1 cellular context compared by ENCODE assay signal in the genomic region with DNA sequence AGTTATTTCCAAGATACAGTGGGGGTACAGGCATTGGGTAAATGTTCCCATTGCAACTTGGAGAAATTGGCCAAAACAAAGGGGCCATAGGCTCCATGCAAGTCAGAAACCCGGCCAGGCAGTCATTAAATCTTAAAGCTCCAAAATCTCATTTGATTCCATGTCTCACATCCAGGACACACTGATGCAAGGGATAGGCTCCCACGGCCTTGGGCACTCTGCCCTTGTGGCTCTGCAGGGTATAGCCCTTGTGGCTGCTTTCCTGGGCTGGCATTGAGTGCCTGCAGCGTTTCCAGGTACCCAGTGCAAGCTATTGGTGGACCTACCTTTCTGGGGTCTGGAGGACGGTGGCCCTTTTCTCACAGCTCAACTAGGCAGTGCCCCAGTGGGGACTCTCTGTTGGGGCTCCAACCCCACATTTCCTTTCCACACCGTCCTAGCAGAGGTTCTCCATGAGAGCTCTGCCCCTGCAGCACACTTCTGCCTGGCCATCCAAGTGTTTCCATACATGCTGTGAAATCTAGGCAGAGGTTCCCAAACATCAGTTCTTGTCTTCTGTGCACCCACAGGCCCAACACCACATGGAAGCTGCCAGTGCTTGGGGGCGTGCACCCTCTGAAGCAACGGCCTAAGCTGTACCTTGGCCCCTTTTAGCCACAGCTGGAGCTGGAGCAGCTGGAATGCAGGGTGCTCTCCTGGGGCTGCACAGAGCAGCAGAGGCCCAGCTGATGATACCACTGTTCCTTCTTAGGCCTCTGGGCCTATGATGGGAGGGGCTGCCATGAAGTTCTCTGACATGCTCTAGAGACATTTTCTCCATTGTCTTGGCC.
TF ChIP-seq lines count a peak whose summit lies in the region.

No MANE protein-coding gene starts in this region.

TF ChIP-seq in HepG2, 621 proteins besides CTCF, POLR2A, EP300 and RAD21 (continued from another document and continues in another):
- TF ChIP-seq SMAD3 (CRISPR knock-in tag; IDR thresholded peaks at IDR 0.05) = no peak
- TF ChIP-seq ZNF891 (CRISPR knock-in tag; IDR thresholded peaks at IDR 0.05) = no peak
- no peak for TF ChIP-seq SAFB2 (CRISPR knock-in tag; IDR thresholded peaks at IDR 0.05; ENCODE audit: borderline replicate concordance, low read depth)
- TF ChIP-seq ZNF180 (CRISPR knock-in tag; IDR thresholded peaks at IDR 0.05; ENCODE audit: borderline replicate concordance, low read depth) = no peak
- peak; percentile 51 for TF ChIP-seq MED1 (CRISPR knock-in tag; IDR thresholded peaks at IDR 0.05)
- TF ChIP-seq, protein P1, sequence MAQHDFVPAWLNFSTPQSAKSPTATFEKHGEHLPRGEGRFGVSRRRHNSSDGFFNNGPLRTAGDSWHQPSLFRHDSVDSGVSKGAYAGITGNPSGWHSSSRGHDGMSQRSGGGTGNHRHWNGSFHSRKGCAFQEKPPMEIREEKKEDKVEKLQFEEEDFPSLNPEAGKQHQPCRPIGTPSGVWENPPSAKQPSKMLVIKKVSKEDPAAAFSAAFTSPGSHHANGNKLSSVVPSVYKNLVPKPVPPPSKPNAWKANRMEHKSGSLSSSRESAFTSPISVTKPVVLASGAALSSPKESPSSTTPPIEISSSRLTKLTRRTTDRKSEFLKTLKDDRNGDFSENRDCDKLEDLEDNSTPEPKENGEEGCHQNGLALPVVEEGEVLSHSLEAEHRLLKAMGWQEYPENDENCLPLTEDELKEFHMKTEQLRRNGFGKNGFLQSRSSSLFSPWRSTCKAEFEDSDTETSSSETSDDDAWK (CRISPR knock-in tag; IDR thresholded peaks at IDR 0.05) = no peak
- 0 out of 2 replicates have a peak, but pooled peaks have one; percentile 18 for TF ChIP-seq BCL6 (CRISPR knock-in tag; IDR thresholded peaks at IDR 0.05)
- TF ChIP-seq, protein P2, sequence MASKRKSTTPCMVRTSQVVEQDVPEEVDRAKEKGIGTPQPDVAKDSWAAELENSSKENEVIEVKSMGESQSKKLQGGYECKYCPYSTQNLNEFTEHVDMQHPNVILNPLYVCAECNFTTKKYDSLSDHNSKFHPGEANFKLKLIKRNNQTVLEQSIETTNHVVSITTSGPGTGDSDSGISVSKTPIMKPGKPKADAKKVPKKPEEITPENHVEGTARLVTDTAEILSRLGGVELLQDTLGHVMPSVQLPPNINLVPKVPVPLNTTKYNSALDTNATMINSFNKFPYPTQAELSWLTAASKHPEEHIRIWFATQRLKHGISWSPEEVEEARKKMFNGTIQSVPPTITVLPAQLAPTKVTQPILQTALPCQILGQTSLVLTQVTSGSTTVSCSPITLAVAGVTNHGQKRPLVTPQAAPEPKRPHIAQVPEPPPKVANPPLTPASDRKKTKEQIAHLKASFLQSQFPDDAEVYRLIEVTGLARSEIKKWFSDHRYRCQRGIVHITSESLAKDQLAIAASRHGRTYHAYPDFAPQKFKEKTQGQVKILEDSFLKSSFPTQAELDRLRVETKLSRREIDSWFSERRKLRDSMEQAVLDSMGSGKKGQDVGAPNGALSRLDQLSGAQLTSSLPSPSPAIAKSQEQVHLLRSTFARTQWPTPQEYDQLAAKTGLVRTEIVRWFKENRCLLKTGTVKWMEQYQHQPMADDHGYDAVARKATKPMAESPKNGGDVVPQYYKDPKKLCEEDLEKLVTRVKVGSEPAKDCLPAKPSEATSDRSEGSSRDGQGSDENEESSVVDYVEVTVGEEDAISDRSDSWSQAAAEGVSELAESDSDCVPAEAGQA (IDR thresholded peaks at IDR 0.05; ENCODE audit: low read depth) = no peak
- TF ChIP-seq, protein P2 (CRISPR knock-in tag; IDR thresholded peaks at IDR 0.05; ENCODE audit: borderline replicate concordance) = no peak
- TF ChIP-seq ZNF292 (CRISPR knock-in tag; IDR thresholded peaks at IDR 0.05; ENCODE audit: borderline replicate concordance, low read depth) = peak; percentile 97
- TF ChIP-seq ZNF253 (CRISPR knock-in tag; IDR thresholded peaks at IDR 0.05; ENCODE audit: borderline replicate concordance) = no peak
- TF ChIP-seq ELF1 (CRISPR knock-in tag; IDR thresholded peaks at IDR 0.05) = no peak
- TF ChIP-seq ZNF761 (CRISPR knock-in tag; conservative IDR thresholded peaks at IDR 0.05) = 0 out of 2 replicates have a peak, but pooled peaks have one; percentile 34
- TF ChIP-seq ATF6 (CRISPR knock-in tag; conservative IDR thresholded peaks at IDR 0.05) = no peak
- TF ChIP-seq THAP9 (CRISPR knock-in tag; IDR thresholded peaks at IDR 0.05; ENCODE audit: borderline replicate concordance) = no peak
- TF ChIP-seq NPAS2 (CRISPR knock-in tag; IDR thresholded peaks at IDR 0.05; ENCODE audit: borderline replicate concordance) = no peak
- TF ChIP-seq RARA (CRISPR knock-in tag; IDR thresholded peaks at IDR 0.05) = 0 out of 2 replicates have a peak, but pooled peaks have one; percentile 25
- no peak for TF ChIP-seq GATA4 (IDR thresholded peaks at IDR 0.05; ENCODE audit: borderline replicate concordance, low read depth)
- TF ChIP-seq ZNF333 (CRISPR knock-in tag; IDR thresholded peaks at IDR 0.05; ENCODE audit: borderline replicate concordance) = no peak
- no peak for TF ChIP-seq DBP (CRISPR knock-in tag; IDR thresholded peaks at IDR 0.05; ENCODE audit: not compliant biosample characterization)
- TF ChIP-seq BRD4 (CRISPR knock-in tag; IDR thresholded peaks at IDR 0.05) = no peak
- peak; percentile 49; the same call in 1 of the 2 replicates for TF ChIP-seq CEBPB (IDR thresholded peaks at IDR 0.05; ENCODE audit: borderline replicate concordance, low read depth, low read length)
- no peak for TF ChIP-seq ZNF282 (IDR thresholded peaks at IDR 0.05; ENCODE audit: partially characterized antibody)
- TF ChIP-seq ZNF781 (CRISPR knock-in tag; IDR thresholded peaks at IDR 0.05; ENCODE audit: borderline replicate concordance, not compliant biosample characterization) = no peak
- no peak for TF ChIP-seq MATR3 (CRISPR knock-in tag; IDR thresholded peaks at IDR 0.05)
- no peak for TF ChIP-seq KLF15 (CRISPR knock-in tag; IDR thresholded peaks at IDR 0.05; ENCODE audit: borderline replicate concordance)
- no peak for TF ChIP-seq ZNF235 (CRISPR knock-in tag; IDR thresholded peaks at IDR 0.05; ENCODE audit: borderline replicate concordance)
- TF ChIP-seq ZNF136 (CRISPR knock-in tag; IDR thresholded peaks at IDR 0.05; ENCODE audit: low read depth) = 0 out of 2 replicates have a peak, but pooled peaks have one; percentile 46
- no peak for TF ChIP-seq PHB2 (IDR thresholded peaks at IDR 0.05; ENCODE audit: partially characterized antibody)
- TF ChIP-seq, protein P3, sequence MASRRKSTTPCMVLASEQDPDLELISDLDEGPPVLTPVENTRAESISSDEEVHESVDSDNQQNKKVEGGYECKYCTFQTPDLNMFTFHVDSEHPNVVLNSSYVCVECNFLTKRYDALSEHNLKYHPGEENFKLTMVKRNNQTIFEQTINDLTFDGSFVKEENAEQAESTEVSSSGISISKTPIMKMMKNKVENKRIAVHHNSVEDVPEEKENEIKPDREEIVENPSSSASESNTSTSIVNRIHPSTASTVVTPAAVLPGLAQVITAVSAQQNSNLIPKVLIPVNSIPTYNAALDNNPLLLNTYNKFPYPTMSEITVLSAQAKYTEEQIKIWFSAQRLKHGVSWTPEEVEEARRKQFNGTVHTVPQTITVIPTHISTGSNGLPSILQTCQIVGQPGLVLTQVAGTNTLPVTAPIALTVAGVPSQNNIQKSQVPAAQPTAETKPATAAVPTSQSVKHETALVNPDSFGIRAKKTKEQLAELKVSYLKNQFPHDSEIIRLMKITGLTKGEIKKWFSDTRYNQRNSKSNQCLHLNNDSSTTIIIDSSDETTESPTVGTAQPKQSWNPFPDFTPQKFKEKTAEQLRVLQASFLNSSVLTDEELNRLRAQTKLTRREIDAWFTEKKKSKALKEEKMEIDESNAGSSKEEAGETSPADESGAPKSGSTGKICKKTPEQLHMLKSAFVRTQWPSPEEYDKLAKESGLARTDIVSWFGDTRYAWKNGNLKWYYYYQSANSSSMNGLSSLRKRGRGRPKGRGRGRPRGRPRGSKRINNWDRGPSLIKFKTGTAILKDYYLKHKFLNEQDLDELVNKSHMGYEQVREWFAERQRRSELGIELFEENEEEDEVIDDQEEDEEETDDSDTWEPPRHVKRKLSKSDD (CRISPR knock-in tag; IDR thresholded peaks at IDR 0.05; ENCODE audit: low read depth) = no peak
- no peak for TF ChIP-seq KDM2A (CRISPR knock-in tag; IDR thresholded peaks at IDR 0.05; ENCODE audit: borderline replicate concordance, low read depth)
- TF ChIP-seq ZNF629 (CRISPR knock-in tag; conservative IDR thresholded peaks at IDR 0.05) = 0 out of 2 replicates have a peak, but pooled peaks have one; percentile 24
- no peak for TF ChIP-seq SIN3A (IDR thresholded peaks at IDR 0.05; ENCODE audit: borderline replicate concordance, low read depth, low read length)
- TF ChIP-seq, protein P4, sequence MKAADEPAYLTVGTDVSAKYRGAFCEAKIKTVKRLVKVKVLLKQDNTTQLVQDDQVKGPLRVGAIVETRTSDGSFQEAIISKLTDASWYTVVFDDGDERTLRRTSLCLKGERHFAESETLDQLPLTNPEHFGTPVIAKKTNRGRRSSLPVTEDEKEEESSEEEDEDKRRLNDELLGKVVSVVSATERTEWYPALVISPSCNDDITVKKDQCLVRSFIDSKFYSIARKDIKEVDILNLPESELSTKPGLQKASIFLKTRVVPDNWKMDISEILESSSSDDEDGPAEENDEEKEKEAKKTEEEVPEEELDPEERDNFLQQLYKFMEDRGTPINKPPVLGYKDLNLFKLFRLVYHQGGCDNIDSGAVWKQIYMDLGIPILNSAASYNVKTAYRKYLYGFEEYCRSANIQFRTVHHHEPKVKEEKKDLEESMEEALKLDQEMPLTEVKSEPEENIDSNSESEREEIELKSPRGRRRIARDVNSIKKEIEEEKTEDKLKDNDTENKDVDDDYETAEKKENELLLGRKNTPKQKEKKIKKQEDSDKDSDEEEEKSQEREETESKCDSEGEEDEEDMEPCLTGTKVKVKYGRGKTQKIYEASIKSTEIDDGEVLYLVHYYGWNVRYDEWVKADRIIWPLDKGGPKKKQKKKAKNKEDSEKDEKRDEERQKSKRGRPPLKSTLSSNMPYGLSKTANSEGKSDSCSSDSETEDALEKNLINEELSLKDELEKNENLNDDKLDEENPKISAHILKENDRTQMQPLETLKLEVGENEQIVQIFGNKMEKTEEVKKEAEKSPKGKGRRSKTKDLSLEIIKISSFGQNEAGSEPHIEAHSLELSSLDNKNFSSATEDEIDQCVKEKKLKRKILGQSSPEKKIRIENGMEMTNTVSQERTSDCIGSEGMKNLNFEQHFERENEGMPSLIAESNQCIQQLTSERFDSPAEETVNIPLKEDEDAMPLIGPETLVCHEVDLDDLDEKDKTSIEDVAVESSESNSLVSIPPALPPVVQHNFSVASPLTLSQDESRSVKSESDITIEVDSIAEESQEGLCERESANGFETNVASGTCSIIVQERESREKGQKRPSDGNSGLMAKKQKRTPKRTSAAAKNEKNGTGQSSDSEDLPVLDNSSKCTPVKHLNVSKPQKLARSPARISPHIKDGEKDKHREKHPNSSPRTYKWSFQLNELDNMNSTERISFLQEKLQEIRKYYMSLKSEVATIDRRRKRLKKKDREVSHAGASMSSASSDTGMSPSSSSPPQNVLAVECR (CRISPR knock-in tag; IDR thresholded peaks at IDR 0.05; ENCODE audit: borderline replicate concordance) = peak; percentile 48; the same call in 1 of the 2 replicates
- no peak for TF ChIP-seq TEAD2 (CRISPR knock-in tag; IDR thresholded peaks at IDR 0.05)
- no peak for TF ChIP-seq ZNF468 (CRISPR knock-in tag; IDR thresholded peaks at IDR 0.05)
